21 cellular contexts compared by ENCODE assay signal in the genomic region with DNA sequence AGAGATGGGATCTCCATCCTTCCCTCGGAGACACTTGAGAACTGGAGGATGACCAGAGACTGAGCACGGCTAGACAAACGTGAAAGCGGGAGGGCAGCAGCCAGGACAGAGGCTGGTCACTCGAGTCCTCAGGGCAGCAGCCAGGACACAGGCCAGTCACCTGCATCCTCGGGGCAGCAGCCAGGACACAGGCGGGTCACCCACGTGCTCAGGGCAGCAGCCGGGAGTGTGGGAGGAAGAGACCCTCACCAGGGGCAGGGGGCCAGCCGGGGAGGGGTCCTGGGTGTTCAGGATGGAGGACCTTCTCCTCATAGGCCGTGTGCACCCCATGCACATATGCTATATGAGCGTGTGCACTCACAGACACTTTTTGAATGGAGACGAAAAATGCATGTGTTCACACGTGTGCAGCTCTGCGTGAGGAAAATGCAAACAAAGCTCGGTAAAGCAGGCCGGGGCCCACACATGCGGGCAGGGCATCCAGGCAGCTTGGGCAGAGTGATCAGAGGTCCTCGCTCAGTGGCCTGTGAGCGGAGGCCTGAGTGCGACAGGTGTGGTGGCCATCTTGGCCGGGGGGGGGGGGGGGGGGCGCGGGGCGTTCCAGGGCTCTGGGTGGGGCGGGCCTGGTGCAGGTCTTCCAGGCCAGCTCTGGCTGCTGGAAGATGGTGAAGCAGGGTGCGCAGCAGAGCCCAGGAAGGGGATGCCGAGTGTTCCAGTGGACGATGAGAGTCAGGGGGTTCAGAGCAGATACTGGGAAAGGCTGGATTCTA. TPM values are rescaled to one million over a fixed set of nuclear protein-coding genes. Genes with fewer than 3 reads are reported as not detected.
DNase-seq lines count a peak whose midpoint lies in the region; ATAC-seq, FAIRE-seq and TF ChIP-seq lines count a peak whose summit lies in the region.
"Had no signal": no experiment of that assay in that cellular context is flagged by ENCODE, and none has a peak within 500 bp of the region (broad histone marks: within the 10 kb centered on the region; RNA-seq: fewer than 3 reads in every experiment).

No MANE protein-coding gene starts in this region.

- no peak overlapping the region for H2BK20ac ChIP-seq in IMR-90 (ENCODE audit: low read depth, low read length)

- WGBS in HepG2 (ENCODE audit: low lambda C conversion rate) = 29% methylated on average over 26 of the region's 29 CpGs
- WGBS in right lobe of liver (ENCODE audit: insufficient coverage, low coverage, low lambda C conversion rate, missing lambda C conversion rate) = 64% methylated on average over 15 of the region's 29 CpGs
- WGBS in IMR-90 (ENCODE audit: extremely low coverage in 2 of 2, insufficient read length in 1 of 2), 2 experiments = 91% methylated on average over 9 of the region's 29 CpGs; no CpG with 5 or more reads in 1 of the 2 experiments
- 82 to 85% (median 84%) methylated on average over 25 to 29 of the region's 29 CpGs for WGBS in psoas muscle, 3 donors

- H3K4me2 ChIP-seq in HepG2 (ENCODE audit: low read depth, low read length) (no peak overlapping the region), IMR-90 (ENCODE audit: low read depth, low read length) (no peak overlapping the region)

- no peaks in the 10 kb centered on the region for H3K79me2 ChIP-seq in HepG2 (ENCODE audit: insufficient read depth, low read length)

- H3K23ac ChIP-seq in IMR-90 (ENCODE audit: low read depth, low read length) = no peak overlapping the region

- ATAC-seq in HepG2 (no peak), right lobe of liver (no peak), IMR-90 (ENCODE audit: low read depth) (no peak), Right ventricle myocardium superior (ENCODE audit: poor library complexity) (no peak), psoas muscle (no peak)
- ATAC-seq: GM12878 had no signal

- H3K4me3 Mint-ChIP-seq in nephron = no peak overlapping the region
- H3K4me3 Mint-ChIP-seq: CD4-positive, alpha-beta T cell; H9 had no signal

- TF ChIP-seq CTCF in HepG2 (CRISPR knock-in tag; IDR thresholded peaks at IDR 0.05) (no peak), right lobe of liver (IDR thresholded peaks at IDR 0.05) (no peak), IMR-90 (conservative IDR thresholded peaks at IDR 0.05; ENCODE audit: low read depth, low read length) (no peak), nephron (IDR thresholded peaks at IDR 0.05; ENCODE audit: unreplicated experiment in 3 of 3) (no peak), psoas muscle (IDR thresholded peaks at IDR 0.05) (no peak)

- H4K5ac ChIP-seq in IMR-90 (ENCODE audit: low read depth, low read length) = no peak overlapping the region

- no peak overlapping the region for H4K91ac ChIP-seq in IMR-90 (ENCODE audit: insufficient read depth, low read depth, low read length)

- dilution Hi-C loops in IMR-90 (cut with HindIII; ENCODE audit: low sequenced_read_pairs, unreplicated experiment) = no loop called here

- in situ Hi-C loops in HepG2 (cut with HindIII; ENCODE audit: extremely low pct_ligation_motif_present, low pct_unique_long_range_greater_than_20kb) (no loop called here), IMR-90 (cut with MboI; ENCODE audit: low sequenced_read_pairs) (no loop called here)

- no peak overlapping the region for H3K56ac ChIP-seq in IMR-90 (ENCODE audit: extremely low read depth, insufficient read depth, low read length)

- H3K36me3 Mint-ChIP-seq in nephron (ENCODE audit: low read depth) = no peaks in the 10 kb centered on the region
- H3K36me3 Mint-ChIP-seq: IgD-negative memory B cell had no signal

- H2BK5ac ChIP-seq in IMR-90 (ENCODE audit: low read depth, low read length, poor library complexity, severe bottlenecking) = no peak overlapping the region

- no peak overlapping the region for H2AK9ac ChIP-seq in IMR-90 (replicated peaks; ENCODE audit: low read depth, low read length, poor library complexity)

- H3K18ac ChIP-seq in IMR-90 (ENCODE audit: low read depth, low read length) = no peak overlapping the region

- H2BK120ac ChIP-seq in IMR-90 (ENCODE audit: low read depth, low read length) = no peak overlapping the region

- H2AK5ac ChIP-seq in IMR-90 (ENCODE audit: low read depth, low read length) = no peak overlapping the region

- H3K27me3 ChIP-seq in HepG2 (ENCODE audit: control insufficient read depth in 1 of 2, insufficient read depth in 2 of 2, low read length in 2 of 2) = peaks cover 25 to 69% of the 10 kb centered on the region in 2 experiments
- no peaks in the 10 kb centered on the region for H3K27me3 ChIP-seq in right lobe of liver
- H3K27me3 ChIP-seq in IMR-90 (ENCODE audit: control insufficient read depth, insufficient read depth, low read length) = no peaks in the 10 kb centered on the region
- H3K27me3 ChIP-seq in psoas muscle (ENCODE audit: insufficient read depth in 3 of 3, low read length in 2 of 3) = no peaks in the 10 kb centered on the region
- H3K27me3 ChIP-seq: BE2C had no signal

- H2BK15ac ChIP-seq in IMR-90 (ENCODE audit: low read depth, low read length) = no peak overlapping the region

- H3K14ac ChIP-seq in IMR-90 (replicated peaks; ENCODE audit: low read depth, low read length) = no peak overlapping the region

- peaks cover 3% of the 10 kb centered on the region for H3K27me3 Mint-ChIP-seq in nephron (ENCODE audit: low read depth)
- H3K27me3 Mint-ChIP-seq: CD4-positive, alpha-beta T cell had no signal

- no peak overlapping the region for H3K9ac ChIP-seq in HepG2 (ENCODE audit: insufficient read depth, low read depth, low read length)
- no peak overlapping the region for H3K9ac ChIP-seq in IMR-90 (ENCODE audit: low read depth, low read length)

- no peak for TF ChIP-seq POLR2A in HepG2 (IDR thresholded peaks at IDR 0.05; ENCODE audit: insufficient read depth in 1 of 2, low read depth in 2 of 2, low read length in 2 of 2)
- TF ChIP-seq POLR2A in right lobe of liver (IDR thresholded peaks at IDR 0.05) = no peak
- no peak for TF ChIP-seq POLR2A in IMR-90 (IDR thresholded peaks at IDR 0.05; ENCODE audit: low read depth, low read length)

- DNase-seq in HepG2 (ENCODE audit: low spot score) (no peak), right lobe of liver (no peak), IMR-90 (no peak), NCI-H2227 (lab: John Stamatoyannopoulos, UW; ENCODE audit: unreplicated experiment) (no peak), Right ventricle myocardium superior (no peak), psoas muscle (no peak)
- DNase-seq: ACHN; BE2C; C1 segment of cervical spinal cord; Caco-2; CD4-positive, alpha-beta T cell; DND-41; EL; GOT3; H9; KG1 had no signal

- TF ChIP-seq EP300 in HepG2 (IDR thresholded peaks at IDR 0.05; ENCODE audit: low read depth in 2 of 2, low read length in 2 of 2) (no peak), HepG2 (CRISPR knock-in tag; IDR thresholded peaks at IDR 0.05; ENCODE audit: borderline replicate concordance) (no peak)

- POLR2A ChIA-PET in HepG2 (lab: Yijun Ruan, JAX) (no interaction called here), IMR-90 (lab: Charles Lee; ENCODE audit: unreplicated experiment) (no interaction called here)

- H3K4me3 ChIP-seq in HepG2 (replicated peaks in 1 of 3; ENCODE audit: insufficient read depth in 1 of 3, low read depth in 2 of 3, low read length in 3 of 3) (no peak overlapping the region), right lobe of liver (no peak overlapping the region), IMR-90 (ENCODE audit: insufficient read depth, low read depth, low read length) (no peak overlapping the region), psoas muscle (no peak overlapping the region)
- H3K4me3 ChIP-seq: GM12878 had no signal

- H3K9me1 ChIP-seq in IMR-90 (ENCODE audit: insufficient read depth, low read length) = peaks cover 23% of the 10 kb centered on the region

- no peak for TF ChIP-seq RAD21 in HepG2 (CRISPR knock-in tag; IDR thresholded peaks at IDR 0.05)
- no peak for TF ChIP-seq RAD21 in IMR-90 (IDR thresholded peaks at IDR 0.05; ENCODE audit: low read length)

- H3K27ac ChIP-seq in HepG2 (ENCODE audit: extremely low read length, insufficient read depth, low read length) (no peak overlapping the region), right lobe of liver (no peak overlapping the region), IMR-90 (ENCODE audit: insufficient read depth, low read length) (peak overlapping the region; percentile 30; the same call in 1 of the 2 replicates), psoas muscle (no peak overlapping the region)

- H3K27ac Mint-ChIP-seq in nephron = peak overlapping the region in 2 of 3 experiments; percentile 37 to 72
- H3K27ac Mint-ChIP-seq: CD4-positive, alpha-beta T cell; H9; IgD-negative memory B cell had no signal

- peaks cover 38% of the 10 kb centered on the region for H3K4me1 Mint-ChIP-seq in nephron

- CTCF ChIA-PET in HepG2 (lab: Yijun Ruan, JAX; ENCODE audit: low intra/inter-chr PET ratio, low total read pairs) = no interaction called here
- CTCF ChIA-PET in IMR-90 (lab: Yijun Ruan, JAX) = no interaction called here

- H3K36me3 ChIP-seq in HepG2 (replicated peaks in 1 of 2; ENCODE audit: control insufficient read depth in 1 of 2, insufficient read depth in 2 of 2, low read length in 2 of 2) (no peaks in the 10 kb centered on the region), right lobe of liver (no peaks in the 10 kb centered on the region), IMR-90 (ENCODE audit: control insufficient read depth, insufficient read depth, low read length) (peaks cover 52% of the 10 kb centered on the region), psoas muscle (ENCODE audit: insufficient read depth in 1 of 2, low read depth in 1 of 2) (no peaks in the 10 kb centered on the region)
- H3K36me3 ChIP-seq: BE2C had no signal

- no peaks in the 10 kb centered on the region for H3K9me3 Mint-ChIP-seq in nephron
- H3K9me3 Mint-ChIP-seq: CD4-positive, alpha-beta T cell; H9; IgD-negative memory B cell had no signal

- H3K9me3 ChIP-seq in HepG2 (ENCODE audit: low read length) (no peaks in the 10 kb centered on the region), right lobe of liver (no peaks in the 10 kb centered on the region), IMR-90 (ENCODE audit: control insufficient read depth, insufficient read depth, low read length) (no peaks in the 10 kb centered on the region), psoas muscle (no peaks in the 10 kb centered on the region)
- H3K9me3 ChIP-seq: BE2C, Caco-2 had no signal

- H3K79me1 ChIP-seq in IMR-90 (ENCODE audit: low read depth in 1 of 2, low read length in 2 of 2) = peaks cover 23 to 87% of the 10 kb centered on the region in 2 experiments; a peak in 3 of 4 replicates

- intact Hi-C loops in HepG2 (cut with micrococcal nuclease; ENCODE audit: unreplicated experiment) = no loop called here
- intact Hi-C loops in right lobe of liver (cut with DNase I) = no loop called here
- intact Hi-C loops in IMR-90 (cut with micrococcal nuclease) = no loop called here
- intact Hi-C loops in Right ventricle myocardium superior (cut with DNase I) = no loop called here
- intact Hi-C loops in psoas muscle (cut with DNase I) = no loop called here

- H4K20me1 ChIP-seq in HepG2 (ENCODE audit: insufficient read depth, low read length) = no peaks in the 10 kb centered on the region; the same call in 1 of the 2 replicates
- peaks cover 100% of the 10 kb centered on the region for H4K20me1 ChIP-seq in IMR-90 (ENCODE audit: insufficient read depth, low read length)

- no peak for FAIRE-seq in HepG2 (lab: Jason Lieb, UNC)
- FAIRE-seq: A204.1, D721Med, GM12878 had no signal

- no peak overlapping the region for H2AFZ ChIP-seq in HepG2 (ENCODE audit: low read length)
- no peak overlapping the region for H2AFZ ChIP-seq in IMR-90 (replicated peaks; ENCODE audit: low read length, poor library complexity)

- H3K4ac ChIP-seq in IMR-90 (ENCODE audit: low read depth, low read length) = no peak overlapping the region

- H3K4me1 ChIP-seq in HepG2 (ENCODE audit: insufficient read depth, low read length) (no peaks in the 10 kb centered on the region), right lobe of liver (no peaks in the 10 kb centered on the region), IMR-90 (ENCODE audit: control insufficient read depth, insufficient read depth, low read length) (peaks cover 22% of the 10 kb centered on the region; the same call in 1 of the 2 replicates), psoas muscle (peaks cover 6% of the 10 kb centered on the region)
- H3K4me1 ChIP-seq: BE2C, Caco-2 had no signal

- BruUV-seq in HepG2 (replicated peaks; lab: Mats Ljungman, UMichigan) = no TSS peak
- BruUV-seq in IMR-90 (replicated peaks; lab: Mats Ljungman, UMichigan) = no TSS peak

- no peak overlapping the region for H4K8ac ChIP-seq in IMR-90 (ENCODE audit: low read depth in 2 of 2, low read length in 2 of 2)

RNA-seq across cellular contexts. Expression of a gene that starts 26.7 kb away (rescaled TPM):
- total RNA-seq in HepG2 (2016; rRNA removed; fragmentation: Illumina TruSeq; extraction: Trizol) = not detected in 2 replicates
- total RNA-seq in HepG2 (2016; cell fraction: cytosol; rRNA removed; fragmentation: Illumina TruSeq; extraction: Trizol; ENCODE audit: low read depth) = not detected in 2 replicates
- not detected in 2 replicates for total RNA-seq in HepG2 (2016; cell fraction: insoluble cytoplasmic fraction; rRNA removed; fragmentation: Illumina TruSeq; extraction: Trizol)
- total RNA-seq in HepG2 (2016; cell fraction: membrane; rRNA removed; fragmentation: Illumina TruSeq; extraction: Trizol) = not detected in 2 replicates
- total RNA-seq in HepG2 (2016; cell fraction: nucleus; rRNA removed; fragmentation: Illumina TruSeq; extraction: Trizol) = not detected in 2 replicates
- not detected in 2 replicates for polyA plus RNA-seq in HepG2 (2011; rRNA removed)
- not detected in 2 replicates for polyA plus RNA-seq in HepG2 (2011; cell fraction: cytosol; rRNA removed)
- polyA plus RNA-seq in HepG2 (2011; cell fraction: nucleus; rRNA removed) = 0.02 TPM in 1 of 2 replicates, not detected in the other
- polyA plus RNA-seq in HepG2 (2012) = not detected in 2 replicates
- not detected in 2 replicates for polyA plus RNA-seq in HepG2 (2016; cell fraction: cytosol; fragmentation: Illumina TruSeq; extraction: Trizol; ENCODE audit: low read depth)
- polyA plus RNA-seq in HepG2 (2016; cell fraction: insoluble cytoplasmic fraction; fragmentation: Illumina TruSeq; extraction: Trizol; ENCODE audit: low read depth) = not detected in 2 replicates
- not detected in 2 replicates for polyA plus RNA-seq in HepG2 (2016; cell fraction: membrane; fragmentation: Illumina TruSeq; extraction: Trizol; ENCODE audit: low read depth)
- not detected in 2 replicates for polyA plus RNA-seq in HepG2 (2016; cell fraction: nucleus; fragmentation: Illumina TruSeq; extraction: Trizol; ENCODE audit: insufficient read depth, low read depth)
- polyA minus RNA-seq in HepG2 (2011; rRNA and poly(A)+ RNA removed; ENCODE audit: low replicate concordance) = not detected in 2 replicates
- not detected in 2 replicates for polyA minus RNA-seq in HepG2 (2011; cell fraction: cytosol; rRNA and poly(A)+ RNA removed)
- polyA minus RNA-seq in HepG2 (2011; cell fraction: nucleus; rRNA and poly(A)+ RNA removed) = not detected in 2 replicates
- 1 to 10 TPM in 2 of 6 experiments, under 1 TPM in 4; 0.22 to 1.3 (median 0.37) TPM for total RNA-seq in right lobe of liver
- 1.1 and 1.4 TPM in 2 replicates for total RNA-seq in IMR-90 (2012; rRNA removed)
- 13.3 and 16.4 TPM in 2 replicates for polyA plus RNA-seq in IMR-90 (2012; rRNA removed)
- 5.1 and 8.8 TPM in 2 replicates for polyA plus RNA-seq in IMR-90 (2012; cell fraction: cytosol; rRNA removed)
- polyA plus RNA-seq in IMR-90 (2012; cell fraction: nucleus; rRNA removed; ENCODE audit: low replicate concordance) = 32.3 and 70.4 TPM in 2 replicates
- 0.94 TPM for total RNA-seq in Right ventricle myocardium superior
- 1 to 10 TPM in 1 of 4 donors, under 1 TPM in 3; 0.25 to 1.7 (median 0.47) TPM for total RNA-seq in psoas muscle
- polyA plus RNA-seq in psoas muscle = under 1 TPM; 0.08 to 0.30 (median 0.23) TPM

RNA-seq across cellular contexts. Expression of a gene that starts 43.6 kb away (rescaled TPM):
- total RNA-seq in HepG2 (2016; rRNA removed; fragmentation: Illumina TruSeq; extraction: Trizol) (3.4 and 3.8 TPM in 2 replicates), right lobe of liver (10 to 100 TPM in 2 of 6 experiments, 1 to 10 TPM in 4; 3.8 to 15.5 (median 8.3) TPM), IMR-90 (2012; rRNA removed) (0.28 and 0.36 TPM in 2 replicates), Right ventricle myocardium superior (3.6 TPM), psoas muscle (1 to 10 TPM; 2.3 to 2.9 (median 2.6) TPM)
- total RNA-seq in HepG2 (2016; cell fraction: cytosol; rRNA removed; fragmentation: Illumina TruSeq; extraction: Trizol; ENCODE audit: low read depth) = 0.81 and 2.1 TPM in 2 replicates
- 3.4 and 3.9 TPM in 2 replicates for total RNA-seq in HepG2 (2016; cell fraction: insoluble cytoplasmic fraction; rRNA removed; fragmentation: Illumina TruSeq; extraction: Trizol)
- 3.4 and 4.3 TPM in 2 replicates for total RNA-seq in HepG2 (2016; cell fraction: membrane; rRNA removed; fragmentation: Illumina TruSeq; extraction: Trizol)
- total RNA-seq in HepG2 (2016; cell fraction: nucleus; rRNA removed; fragmentation: Illumina TruSeq; extraction: Trizol) = 3.4 and 6.6 TPM in 2 replicates
- polyA plus RNA-seq in HepG2 (2011; rRNA removed) (1.3 and 1.7 TPM in 2 replicates), IMR-90 (2012; rRNA removed) (1.1 and 1.8 TPM in 2 replicates), psoas muscle (1 to 10 TPM in 1 of 3 donors, under 1 TPM in 2; 0.43 to 1.4 (median 0.56) TPM)
- polyA plus RNA-seq in HepG2 (2011; cell fraction: cytosol; rRNA removed) = 0.79 and 1.3 TPM in 2 replicates
- polyA plus RNA-seq in HepG2 (2011; cell fraction: nucleus; rRNA removed) = 7.1 and 7.6 TPM in 2 replicates
- 7.2 and 7.6 TPM in 2 replicates for polyA plus RNA-seq in HepG2 (2012)
- polyA plus RNA-seq in HepG2 (2016; cell fraction: cytosol; fragmentation: Illumina TruSeq; extraction: Trizol; ENCODE audit: low read depth) = 1.2 TPM in 2 replicates
- 3.7 and 8.7 TPM in 2 replicates for polyA plus RNA-seq in HepG2 (2016; cell fraction: insoluble cytoplasmic fraction; fragmentation: Illumina TruSeq; extraction: Trizol; ENCODE audit: low read depth)
- polyA plus RNA-seq in HepG2 (2016; cell fraction: membrane; fragmentation: Illumina TruSeq; extraction: Trizol; ENCODE audit: low read depth) = 2.7 and 4.8 TPM in 2 replicates
- 14.0 and 14.3 TPM in 2 replicates for polyA plus RNA-seq in HepG2 (2016; cell fraction: nucleus; fragmentation: Illumina TruSeq; extraction: Trizol; ENCODE audit: insufficient read depth, low read depth)
- 0.98 and 4.2 TPM in 2 replicates for polyA minus RNA-seq in HepG2 (2011; rRNA and poly(A)+ RNA removed; ENCODE audit: low replicate concordance)
- polyA minus RNA-seq in HepG2 (2011; cell fraction: cytosol; rRNA and poly(A)+ RNA removed) = 2.7 and 6.6 TPM in 2 replicates
- 5.0 and 7.5 TPM in 2 replicates for polyA minus RNA-seq in HepG2 (2011; cell fraction: nucleus; rRNA and poly(A)+ RNA removed)
- polyA plus RNA-seq in IMR-90 (2012; cell fraction: cytosol; rRNA removed) = 1.2 and 2.4 TPM in 2 replicates
- 4.0 and 9.2 TPM in 2 replicates for polyA plus RNA-seq in IMR-90 (2012; cell fraction: nucleus; rRNA removed; ENCODE audit: low replicate concordance)
